ENCODE assay signal across 1 cellular context in the genomic region with DNA sequence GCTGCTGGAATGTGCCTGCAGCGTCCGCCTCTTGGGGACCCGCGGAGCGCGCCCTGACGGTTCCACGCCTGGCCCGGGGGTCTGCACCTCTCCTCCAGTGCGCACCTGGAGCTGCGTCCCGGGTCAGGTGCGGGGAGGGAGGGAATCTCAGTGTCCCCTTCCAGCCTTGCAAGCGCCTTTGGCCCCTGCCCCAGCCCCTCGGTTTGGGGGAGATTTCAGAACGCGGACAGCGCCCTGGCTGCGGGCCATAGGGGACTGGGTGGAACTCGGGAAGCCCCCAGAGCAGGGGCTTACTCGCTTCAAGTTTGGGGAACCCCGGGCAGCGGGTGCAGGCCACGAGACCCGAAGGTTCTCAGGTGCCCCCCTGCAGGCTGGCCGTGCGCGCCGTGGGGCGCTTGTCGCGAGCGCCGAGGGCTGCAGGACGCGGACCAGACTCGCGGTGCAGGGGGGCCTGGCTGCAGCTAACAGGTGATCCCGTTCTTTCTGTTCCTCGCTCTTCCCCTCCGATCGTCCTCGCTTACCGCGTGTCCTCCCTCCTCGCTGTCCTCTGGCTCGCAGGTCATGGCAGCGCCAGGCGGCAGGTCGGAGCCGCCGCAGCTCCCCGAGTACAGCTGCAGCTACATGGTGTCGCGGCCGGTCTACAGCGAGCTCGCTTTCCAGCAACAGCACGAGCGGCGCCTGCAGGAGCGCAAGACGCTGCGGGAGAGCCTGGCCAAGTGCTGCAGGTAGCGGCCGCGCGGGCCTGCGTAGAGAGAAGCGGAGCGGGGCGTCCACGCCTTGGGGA.
TF ChIP-seq lines count a peak whose summit lies in the region.

No MANE protein-coding gene starts in this region.

TF ChIP-seq in HepG2, 621 proteins besides CTCF, POLR2A, EP300 and RAD21 (continued from another document and continues in another):
- TF ChIP-seq, protein P1, sequence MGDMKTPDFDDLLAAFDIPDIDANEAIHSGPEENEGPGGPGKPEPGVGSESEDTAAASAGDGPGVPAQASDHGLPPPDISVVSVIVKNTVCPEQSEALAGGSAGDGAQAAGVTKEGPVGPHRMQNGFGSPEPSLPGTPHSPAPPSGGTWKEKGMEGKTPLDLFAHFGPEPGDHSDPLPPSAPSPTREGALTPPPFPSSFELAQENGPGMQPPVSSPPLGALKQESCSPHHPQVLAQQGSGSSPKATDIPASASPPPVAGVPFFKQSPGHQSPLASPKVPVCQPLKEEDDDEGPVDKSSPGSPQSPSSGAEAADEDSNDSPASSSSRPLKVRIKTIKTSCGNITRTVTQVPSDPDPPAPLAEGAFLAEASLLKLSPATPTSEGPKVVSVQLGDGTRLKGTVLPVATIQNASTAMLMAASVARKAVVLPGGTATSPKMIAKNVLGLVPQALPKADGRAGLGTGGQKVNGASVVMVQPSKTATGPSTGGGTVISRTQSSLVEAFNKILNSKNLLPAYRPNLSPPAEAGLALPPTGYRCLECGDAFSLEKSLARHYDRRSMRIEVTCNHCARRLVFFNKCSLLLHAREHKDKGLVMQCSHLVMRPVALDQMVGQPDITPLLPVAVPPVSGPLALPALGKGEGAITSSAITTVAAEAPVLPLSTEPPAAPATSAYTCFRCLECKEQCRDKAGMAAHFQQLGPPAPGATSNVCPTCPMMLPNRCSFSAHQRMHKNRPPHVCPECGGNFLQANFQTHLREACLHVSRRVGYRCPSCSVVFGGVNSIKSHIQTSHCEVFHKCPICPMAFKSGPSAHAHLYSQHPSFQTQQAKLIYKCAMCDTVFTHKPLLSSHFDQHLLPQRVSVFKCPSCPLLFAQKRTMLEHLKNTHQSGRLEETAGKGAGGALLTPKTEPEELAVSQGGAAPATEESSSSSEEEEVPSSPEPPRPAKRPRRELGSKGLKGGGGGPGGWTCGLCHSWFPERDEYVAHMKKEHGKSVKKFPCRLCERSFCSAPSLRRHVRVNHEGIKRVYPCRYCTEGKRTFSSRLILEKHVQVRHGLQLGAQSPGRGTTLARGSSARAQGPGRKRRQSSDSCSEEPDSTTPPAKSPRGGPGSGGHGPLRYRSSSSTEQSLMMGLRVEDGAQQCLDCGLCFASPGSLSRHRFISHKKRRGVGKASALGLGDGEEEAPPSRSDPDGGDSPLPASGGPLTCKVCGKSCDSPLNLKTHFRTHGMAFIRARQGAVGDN (CRISPR knock-in tag; IDR thresholded peaks at IDR 0.05), result peak; percentile 74
- TF ChIP-seq, protein P2, sequence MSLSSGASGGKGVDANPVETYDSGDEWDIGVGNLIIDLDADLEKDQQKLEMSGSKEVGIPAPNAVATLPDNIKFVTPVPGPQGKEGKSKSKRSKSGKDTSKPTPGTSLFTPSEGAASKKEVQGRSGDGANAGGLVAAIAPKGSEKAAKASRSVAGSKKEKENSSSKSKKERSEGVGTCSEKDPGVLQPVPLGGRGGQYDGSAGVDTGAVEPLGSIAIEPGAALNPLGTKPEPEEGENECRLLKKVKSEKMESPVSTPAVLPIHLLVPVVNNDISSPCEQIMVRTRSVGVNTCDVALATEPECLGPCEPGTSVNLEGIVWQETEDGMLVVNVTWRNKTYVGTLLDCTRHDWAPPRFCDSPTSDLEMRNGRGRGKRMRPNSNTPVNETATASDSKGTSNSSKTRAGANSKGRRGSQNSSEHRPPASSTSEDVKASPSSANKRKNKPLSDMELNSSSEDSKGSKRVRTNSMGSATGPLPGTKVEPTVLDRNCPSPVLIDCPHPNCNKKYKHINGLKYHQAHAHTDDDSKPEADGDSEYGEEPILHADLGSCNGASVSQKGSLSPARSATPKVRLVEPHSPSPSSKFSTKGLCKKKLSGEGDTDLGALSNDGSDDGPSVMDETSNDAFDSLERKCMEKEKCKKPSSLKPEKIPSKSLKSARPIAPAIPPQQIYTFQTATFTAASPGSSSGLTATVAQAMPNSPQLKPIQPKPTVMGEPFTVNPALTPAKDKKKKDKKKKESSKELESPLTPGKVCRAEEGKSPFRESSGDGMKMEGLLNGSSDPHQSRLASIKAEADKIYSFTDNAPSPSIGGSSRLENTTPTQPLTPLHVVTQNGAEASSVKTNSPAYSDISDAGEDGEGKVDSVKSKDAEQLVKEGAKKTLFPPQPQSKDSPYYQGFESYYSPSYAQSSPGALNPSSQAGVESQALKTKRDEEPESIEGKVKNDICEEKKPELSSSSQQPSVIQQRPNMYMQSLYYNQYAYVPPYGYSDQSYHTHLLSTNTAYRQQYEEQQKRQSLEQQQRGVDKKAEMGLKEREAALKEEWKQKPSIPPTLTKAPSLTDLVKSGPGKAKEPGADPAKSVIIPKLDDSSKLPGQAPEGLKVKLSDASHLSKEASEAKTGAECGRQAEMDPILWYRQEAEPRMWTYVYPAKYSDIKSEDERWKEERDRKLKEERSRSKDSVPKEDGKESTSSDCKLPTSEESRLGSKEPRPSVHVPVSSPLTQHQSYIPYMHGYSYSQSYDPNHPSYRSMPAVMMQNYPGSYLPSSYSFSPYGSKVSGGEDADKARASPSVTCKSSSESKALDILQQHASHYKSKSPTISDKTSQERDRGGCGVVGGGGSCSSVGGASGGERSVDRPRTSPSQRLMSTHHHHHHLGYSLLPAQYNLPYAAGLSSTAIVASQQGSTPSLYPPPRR (CRISPR knock-in tag; IDR thresholded peaks at IDR 0.05; ENCODE audit: borderline replicate concordance), result no peak
- TF ChIP-seq ZNF180 (CRISPR knock-in tag; IDR thresholded peaks at IDR 0.05; ENCODE audit: borderline replicate concordance, low read depth), result no peak
- TF ChIP-seq POGZ (CRISPR knock-in tag; IDR thresholded peaks at IDR 0.05), result peak; percentile 57
- 0 out of 2 replicates have a peak, but pooled peaks have one; percentile 26 for TF ChIP-seq ZFP41 (CRISPR knock-in tag; IDR thresholded peaks at IDR 0.05; ENCODE audit: borderline replicate concordance)
- peak; percentile 92 for TF ChIP-seq HNRNPLL (IDR thresholded peaks at IDR 0.05; ENCODE audit: low read depth, low read length, poor library complexity, severe bottlenecking)
- no peak for TF ChIP-seq KAT2B (IDR thresholded peaks at IDR 0.05; ENCODE audit: borderline replicate concordance, low read depth, low read length)
- TF ChIP-seq RXRA (CRISPR knock-in tag; IDR thresholded peaks at IDR 0.05), result no peak
- TF ChIP-seq, protein P3, sequence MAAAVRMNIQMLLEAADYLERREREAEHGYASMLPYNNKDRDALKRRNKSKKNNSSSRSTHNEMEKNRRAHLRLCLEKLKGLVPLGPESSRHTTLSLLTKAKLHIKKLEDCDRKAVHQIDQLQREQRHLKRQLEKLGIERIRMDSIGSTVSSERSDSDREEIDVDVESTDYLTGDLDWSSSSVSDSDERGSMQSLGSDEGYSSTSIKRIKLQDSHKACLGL (CRISPR knock-in tag; IDR thresholded peaks at IDR 0.05), result peak; percentile 43; the same call in 1 of the 2 replicates
- TF ChIP-seq, protein P4, sequence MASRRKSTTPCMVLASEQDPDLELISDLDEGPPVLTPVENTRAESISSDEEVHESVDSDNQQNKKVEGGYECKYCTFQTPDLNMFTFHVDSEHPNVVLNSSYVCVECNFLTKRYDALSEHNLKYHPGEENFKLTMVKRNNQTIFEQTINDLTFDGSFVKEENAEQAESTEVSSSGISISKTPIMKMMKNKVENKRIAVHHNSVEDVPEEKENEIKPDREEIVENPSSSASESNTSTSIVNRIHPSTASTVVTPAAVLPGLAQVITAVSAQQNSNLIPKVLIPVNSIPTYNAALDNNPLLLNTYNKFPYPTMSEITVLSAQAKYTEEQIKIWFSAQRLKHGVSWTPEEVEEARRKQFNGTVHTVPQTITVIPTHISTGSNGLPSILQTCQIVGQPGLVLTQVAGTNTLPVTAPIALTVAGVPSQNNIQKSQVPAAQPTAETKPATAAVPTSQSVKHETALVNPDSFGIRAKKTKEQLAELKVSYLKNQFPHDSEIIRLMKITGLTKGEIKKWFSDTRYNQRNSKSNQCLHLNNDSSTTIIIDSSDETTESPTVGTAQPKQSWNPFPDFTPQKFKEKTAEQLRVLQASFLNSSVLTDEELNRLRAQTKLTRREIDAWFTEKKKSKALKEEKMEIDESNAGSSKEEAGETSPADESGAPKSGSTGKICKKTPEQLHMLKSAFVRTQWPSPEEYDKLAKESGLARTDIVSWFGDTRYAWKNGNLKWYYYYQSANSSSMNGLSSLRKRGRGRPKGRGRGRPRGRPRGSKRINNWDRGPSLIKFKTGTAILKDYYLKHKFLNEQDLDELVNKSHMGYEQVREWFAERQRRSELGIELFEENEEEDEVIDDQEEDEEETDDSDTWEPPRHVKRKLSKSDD (CRISPR knock-in tag; IDR thresholded peaks at IDR 0.05; ENCODE audit: low read depth), result no peak
- peak; percentile 46; the same call in 1 of the 2 replicates for TF ChIP-seq ZFY (CRISPR knock-in tag; IDR thresholded peaks at IDR 0.05)
- TF ChIP-seq ZNF138 (CRISPR knock-in tag; IDR thresholded peaks at IDR 0.05; ENCODE audit: low read depth), result no peak
- TF ChIP-seq TBX3 (IDR thresholded peaks at IDR 0.05; ENCODE audit: borderline replicate concordance), result no peak
- peak; percentile 70 for TF ChIP-seq HOXA3 (CRISPR knock-in tag; IDR thresholded peaks at IDR 0.05)
- TF ChIP-seq, protein P5, sequence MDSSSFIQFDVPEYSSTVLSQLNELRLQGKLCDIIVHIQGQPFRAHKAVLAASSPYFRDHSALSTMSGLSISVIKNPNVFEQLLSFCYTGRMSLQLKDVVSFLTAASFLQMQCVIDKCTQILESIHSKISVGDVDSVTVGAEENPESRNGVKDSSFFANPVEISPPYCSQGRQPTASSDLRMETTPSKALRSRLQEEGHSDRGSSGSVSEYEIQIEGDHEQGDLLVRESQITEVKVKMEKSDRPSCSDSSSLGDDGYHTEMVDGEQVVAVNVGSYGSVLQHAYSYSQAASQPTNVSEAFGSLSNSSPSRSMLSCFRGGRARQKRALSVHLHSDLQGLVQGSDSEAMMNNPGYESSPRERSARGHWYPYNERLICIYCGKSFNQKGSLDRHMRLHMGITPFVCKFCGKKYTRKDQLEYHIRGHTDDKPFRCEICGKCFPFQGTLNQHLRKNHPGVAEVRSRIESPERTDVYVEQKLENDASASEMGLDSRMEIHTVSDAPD (CRISPR knock-in tag; IDR thresholded peaks at IDR 0.05), result 0 out of 2 replicates have a peak, but pooled peaks have one; percentile 36
- TF ChIP-seq ZNF546 (CRISPR knock-in tag; conservative IDR thresholded peaks at IDR 0.05), result no peak
- TF ChIP-seq TBX2 (CRISPR knock-in tag; IDR thresholded peaks at IDR 0.05; ENCODE audit: borderline replicate concordance), result peak; percentile 22; the same call in 1 of the 2 replicates
- TF ChIP-seq, protein P6, sequence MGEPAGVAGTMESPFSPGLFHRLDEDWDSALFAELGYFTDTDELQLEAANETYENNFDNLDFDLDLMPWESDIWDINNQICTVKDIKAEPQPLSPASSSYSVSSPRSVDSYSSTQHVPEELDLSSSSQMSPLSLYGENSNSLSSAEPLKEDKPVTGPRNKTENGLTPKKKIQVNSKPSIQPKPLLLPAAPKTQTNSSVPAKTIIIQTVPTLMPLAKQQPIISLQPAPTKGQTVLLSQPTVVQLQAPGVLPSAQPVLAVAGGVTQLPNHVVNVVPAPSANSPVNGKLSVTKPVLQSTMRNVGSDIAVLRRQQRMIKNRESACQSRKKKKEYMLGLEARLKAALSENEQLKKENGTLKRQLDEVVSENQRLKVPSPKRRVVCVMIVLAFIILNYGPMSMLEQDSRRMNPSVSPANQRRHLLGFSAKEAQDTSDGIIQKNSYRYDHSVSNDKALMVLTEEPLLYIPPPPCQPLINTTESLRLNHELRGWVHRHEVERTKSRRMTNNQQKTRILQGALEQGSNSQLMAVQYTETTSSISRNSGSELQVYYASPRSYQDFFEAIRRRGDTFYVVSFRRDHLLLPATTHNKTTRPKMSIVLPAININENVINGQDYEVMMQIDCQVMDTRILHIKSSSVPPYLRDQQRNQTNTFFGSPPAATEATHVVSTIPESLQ (CRISPR knock-in tag; conservative IDR thresholded peaks at IDR 0.05), result no peak
- TF ChIP-seq NCOA5 (CRISPR knock-in tag; IDR thresholded peaks at IDR 0.05), result no peak
- TF ChIP-seq KMT2A (CRISPR knock-in tag; IDR thresholded peaks at IDR 0.05), result peak; percentile 68; the same call in 1 of the 2 replicates
- no peak for TF ChIP-seq ZNF530 (CRISPR knock-in tag; IDR thresholded peaks at IDR 0.05; ENCODE audit: low read depth)
- TF ChIP-seq CC2D1A (CRISPR knock-in tag; IDR thresholded peaks at IDR 0.05), result no peak
- no peak for TF ChIP-seq HNRNPK (IDR thresholded peaks at IDR 0.05; ENCODE audit: low read depth, low read length, poor library complexity, severe bottlenecking)
- TF ChIP-seq ZC3H13 (CRISPR knock-in tag; IDR thresholded peaks at IDR 0.05), result no peak
- TF ChIP-seq, protein P7, sequence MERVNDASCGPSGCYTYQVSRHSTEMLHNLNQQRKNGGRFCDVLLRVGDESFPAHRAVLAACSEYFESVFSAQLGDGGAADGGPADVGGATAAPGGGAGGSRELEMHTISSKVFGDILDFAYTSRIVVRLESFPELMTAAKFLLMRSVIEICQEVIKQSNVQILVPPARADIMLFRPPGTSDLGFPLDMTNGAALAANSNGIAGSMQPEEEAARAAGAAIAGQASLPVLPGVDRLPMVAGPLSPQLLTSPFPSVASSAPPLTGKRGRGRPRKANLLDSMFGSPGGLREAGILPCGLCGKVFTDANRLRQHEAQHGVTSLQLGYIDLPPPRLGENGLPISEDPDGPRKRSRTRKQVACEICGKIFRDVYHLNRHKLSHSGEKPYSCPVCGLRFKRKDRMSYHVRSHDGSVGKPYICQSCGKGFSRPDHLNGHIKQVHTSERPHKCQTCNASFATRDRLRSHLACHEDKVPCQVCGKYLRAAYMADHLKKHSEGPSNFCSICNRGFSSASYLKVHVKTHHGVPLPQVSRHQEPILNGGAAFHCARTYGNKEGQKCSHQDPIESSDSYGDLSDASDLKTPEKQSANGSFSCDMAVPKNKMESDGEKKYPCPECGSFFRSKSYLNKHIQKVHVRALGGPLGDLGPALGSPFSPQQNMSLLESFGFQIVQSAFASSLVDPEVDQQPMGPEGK (CRISPR knock-in tag; IDR thresholded peaks at IDR 0.05), result 0 out of 2 replicates have a peak, but pooled peaks have one; percentile 31
